ENCODE assay signal across 14 cellular contexts in the genomic region with DNA sequence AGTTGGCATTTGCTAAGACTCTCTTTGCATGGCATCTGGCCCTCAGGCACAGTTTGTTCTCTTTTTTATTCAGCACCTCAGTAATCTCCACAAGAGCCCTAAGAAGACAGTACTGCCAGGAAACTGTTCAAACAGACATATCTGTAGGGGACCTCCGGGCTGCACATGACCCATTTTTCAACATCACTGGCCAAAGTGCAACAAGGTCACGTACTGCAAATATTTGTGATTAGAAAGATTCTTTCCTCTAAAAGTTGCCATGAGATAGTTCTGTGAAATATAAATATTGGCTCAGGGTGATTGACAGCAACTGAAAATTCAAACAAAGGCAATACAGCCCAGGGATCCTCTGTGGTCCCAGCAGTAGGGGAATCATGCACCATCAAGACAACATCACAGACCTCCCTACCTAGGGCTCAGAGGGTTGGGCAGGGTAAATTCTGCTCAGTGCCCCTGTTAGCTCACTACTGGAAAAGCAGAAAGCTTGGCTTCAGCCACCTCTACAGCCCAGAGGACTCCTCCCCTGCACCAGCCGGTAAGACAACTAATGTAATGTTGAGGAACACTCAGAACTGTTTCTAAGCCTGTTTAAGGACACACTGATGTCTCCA.
DNase-seq lines count a peak whose midpoint lies in the region; ATAC-seq and TF ChIP-seq lines count a peak whose summit lies in the region.
"Had no signal": no experiment of that assay in that cellular context is flagged by ENCODE, and none has a peak within 500 bp of the region (broad histone marks: within the 10 kb centered on the region; RNA-seq: fewer than 3 reads in every experiment).

No MANE protein-coding gene starts in this region.

- H3K4me3 ChIP-seq in PC-3 (ENCODE audit: low read length) = no peak overlapping the region
- H3K4me3 ChIP-seq in right cardiac atrium (ENCODE audit: low read length) = no peak overlapping the region
- H3K4me3 ChIP-seq in stomach = no peak overlapping the region
- H3K4me3 ChIP-seq: lung had no signal

- POLR2A ChIA-PET in PC-3 (lab: Charles Lee; ENCODE audit: unreplicated experiment) = no interaction called here

- ATAC-seq in PC-3 (peak; percentile 23; the same call in 1 of the 2 replicates), right cardiac atrium (peak; percentile 64 to 79), HG03039 (IDR thresholded peaks at IDR 0.05; ENCODE audit: unreplicated experiment) (no peak)
- ATAC-seq: activated CD4-positive, alpha-beta T cell treated with anti-CD3 and anti-CD28 coated beads for 36 hours; activated T-cell treated with anti-CD3 and anti-CD28 coated beads, Interleukin-2, amount 50 U/mL, for 4 hours; T-cell had no signal

- H4K20me1 ChIP-seq in PC-3 (ENCODE audit: low read length) = no peaks in the 10 kb centered on the region

- no peak overlapping the region for H3K9ac ChIP-seq in PC-3 (ENCODE audit: low read length)
- H3K9ac ChIP-seq: GM23248 had no signal

- no TSS peak for BruUV-seq in PC-3 (replicated peaks; lab: Mats Ljungman, UMichigan)

- DNase-seq in NOMO-1 treated with DMSO at 0.1 percent for 48 hours (lab: John Stamatoyannopoulos, UW; ENCODE audit: unreplicated experiment) (peak; percentile 46), NOMO-1 treated with dmso at 0.1 percent for 144 hours (lab: John Stamatoyannopoulos, UW; ENCODE audit: unreplicated experiment) (no peak), PC-3 (no peak), right cardiac atrium (no peak), stomach (peak; percentile 59), islet precursor cell (no peak), NCI-H345 (lab: John Stamatoyannopoulos, UW) (no peak)
- DNase-seq: activated CD4-positive, alpha-beta T cell treated with anti-CD3 and anti-CD28 coated beads for 36 hours; activated T-cell treated with anti-CD3 and anti-CD28 coated beads, Interleukin-2, amount 50 U/mL, for 4 hours; T-cell had no signal

- no peaks in the 10 kb centered on the region for H3K79me2 ChIP-seq in PC-3 (ENCODE audit: low read length)

- H3K9me3 ChIP-seq in PC-3 (ENCODE audit: low read length) = no peaks in the 10 kb centered on the region
- no peaks in the 10 kb centered on the region for H3K9me3 ChIP-seq in right cardiac atrium (ENCODE audit: control insufficient read depth, low read length)
- no peaks in the 10 kb centered on the region for H3K9me3 ChIP-seq in stomach
- H3K9me3 ChIP-seq: adrenal gland had no signal

- CTCF ChIA-PET in PC-3 (lab: Charles Lee) = interaction anchor here (0.5 kb wide), 1 partner anchor 86 kb away, joined by 3 read pairs; no protein-coding TSS in a partner anchor

- no peak for TF ChIP-seq EP300 in stomach (IDR thresholded peaks at IDR 0.05)

- H2AFZ ChIP-seq in PC-3 (ENCODE audit: low read length) = no peak overlapping the region
- H2AFZ ChIP-seq: GM23248 had no signal

- H3K9me2 ChIP-seq in PC-3 (replicated peaks; ENCODE audit: low read length) = no peaks in the 10 kb centered on the region

- TF ChIP-seq POLR2A in stomach (IDR thresholded peaks at IDR 0.05) = no peak

- H3K36me3 ChIP-seq in PC-3 (ENCODE audit: low read depth, low read length) (no peaks in the 10 kb centered on the region), stomach (no peaks in the 10 kb centered on the region)
- H3K36me3 ChIP-seq: adrenal gland had no signal

- intact Hi-C loops in PC-3 (cut with micrococcal nuclease) = loop anchor here (2.0 to 5.0 kb wide), 3 partner anchors 116 to 916 kb away; partner anchors contain the start of gene LPP
- intact Hi-C loops in right cardiac atrium (cut with DNase I) = loop anchor here in 2 of 4 donors (10.0 kb wide), 2 partner anchors 52 to 292 kb away; partner anchors contain the start of gene BCL6 (in 1 of the 2)
- intact Hi-C loops in stomach (cut with DNase I; ENCODE audit: low total_unique reads) = no loop called here

- H3K27me3 ChIP-seq in PC-3 (ENCODE audit: low read length) = no peaks in the 10 kb centered on the region
- no peaks in the 10 kb centered on the region for H3K27me3 ChIP-seq in right cardiac atrium (ENCODE audit: control insufficient read depth, insufficient read depth)
- no peaks in the 10 kb centered on the region for H3K27me3 ChIP-seq in stomach
- H3K27me3 ChIP-seq: adrenal gland had no signal

- TF ChIP-seq CTCF in PC-3 (conservative IDR thresholded peaks at IDR 0.05; ENCODE audit: low read depth, low read length) (no peak), stomach (IDR thresholded peaks at IDR 0.05) (no peak)

- WGBS in right cardiac atrium = 35% methylated on average over 3 of the region's 3 CpGs
- 22 to 47% (median 25%) methylated on average over 3 of the region's 3 CpGs for WGBS in stomach, 5 donors

- H3K4me2 ChIP-seq in PC-3 (ENCODE audit: low read length) = no peak overlapping the region

- H3K4me1 ChIP-seq in PC-3 (ENCODE audit: insufficient read depth, low read length) (peaks cover 16% of the 10 kb centered on the region), right cardiac atrium (ENCODE audit: control insufficient read depth, insufficient read depth, low read length) (peaks cover 2% of the 10 kb centered on the region), stomach (peaks cover 7 to 22% (median 15%) of the 10 kb centered on the region in 4 donors)

- H3K27ac ChIP-seq in PC-3 (ENCODE audit: low read length) (no peak overlapping the region), right cardiac atrium (ENCODE audit: low read length) (peak overlapping the region; percentile 83), stomach (peak overlapping the region; percentile 11 to 60 (median 35))
- H3K27ac ChIP-seq: GM23248 had no signal

- no peaks in the 10 kb centered on the region for H3F3A ChIP-seq in PC-3 (ENCODE audit: low read length, unreplicated experiment)

Comparison
In these comparisons a context has a peak if more than half of its experiments do, and no peak if none do; other contexts are left out.
1. DNase-seq: peak in NOMO-1 treated with DMSO at 0.1 percent for 48 hours (single experiment) and stomach (single experiment); none in NOMO-1 treated with dmso at 0.1 percent for 144 hours (single experiment), PC-3 (single experiment), right cardiac atrium (0 of 3), islet precursor cell (single experiment) and NCI-H345 (single experiment).